ENCODE assay signal across 8 cellular contexts in genomic region chr1:8874230-8875201, GRCh38. TPM values are rescaled to one million over a fixed set of nuclear protein-coding genes. Genes with fewer than 3 reads are reported as not detected.
A peak's percentile ranks its signal among the peaks of the same experiment; 100 is the strongest.
DNase-seq lines count a peak whose midpoint lies in the region; ATAC-seq, FAIRE-seq and TF ChIP-seq lines count a peak whose summit lies in the region.

No MANE protein-coding gene starts in this region.

- no peak overlapping the region for H3K23ac ChIP-seq in mesenchymal stem cell (ENCODE audit: low read length in 2 of 2)

- CTCF ChIA-PET in GM12878 (lab: Yijun Ruan, JAX) = interaction anchor here (0.6 to 2.1 kb wide), 5 partner anchors 10 to 184 kb away, joined by 3 to 14 read pairs (median 3); no protein-coding TSS in a partner anchor

- intact Hi-C loops in GM12878 (cut with micrococcal nuclease; ENCODE audit: unreplicated experiment) = loop anchor here (5.0 kb wide), 1 partner anchor 203 kb away; no protein-coding TSS in a partner anchor

- H2BK15ac ChIP-seq in mesenchymal stem cell (ENCODE audit: low read depth, poor library complexity, severe bottlenecking) = no peak overlapping the region

- TF ChIP-seq POLR2A in GM12878 (IDR thresholded peaks at IDR 0.05; ENCODE audit: low read depth, low read length) = no peak; the same call in 1 of the 2 replicates

- ATAC-seq in GM12878 = no peak

- POLR2A ChIA-PET in GM12878 (lab: Charles Lee) = interaction anchor here (0.7 to 1.7 kb wide), 4 partner anchors 12 to 933 kb away, joined by 3 to 7 read pairs (median 4); no protein-coding TSS in a partner anchor

- H2BK5ac ChIP-seq in mesenchymal stem cell (ENCODE audit: low read depth, low read length, poor library complexity, severe bottlenecking) = no peak overlapping the region

- no peak for TF ChIP-seq EP300 in GM12878 (IDR thresholded peaks at IDR 0.05; ENCODE audit: borderline replicate concordance in 1 of 2, control insufficient read depth in 1 of 2, low read depth in 2 of 2, low read length in 2 of 2)

- RAD21 ChIA-PET in GM12878 (lab: Charles Lee; ENCODE audit: unreplicated experiment) = interaction anchor here (1.0 to 1.2 kb wide), 2 partner anchors 227 to 249 kb away, joined by 3 read pairs; no protein-coding TSS in a partner anchor

- 89% methylated on average over 15 of the region's 15 CpGs for WGBS in HUES64
- WGBS in GM12878 (ENCODE audit: insufficient coverage, insufficient replicate concordance, low lambda C conversion rate, missing lambda C conversion rate) = 80% methylated on average over 15 of the region's 15 CpGs
- 84% methylated on average over 13 of the region's 15 CpGs for WGBS in mesenchymal stem cell

- peaks cover 73% of the 10 kb centered on the region for H3K36me3 ChIP-seq in ACC112 (ENCODE audit: insufficient read depth, low read length)
- peaks cover 70% of the 10 kb centered on the region for H3K36me3 ChIP-seq in HUES64 (ENCODE audit: insufficient read depth, low read length)
- H3K36me3 ChIP-seq in GM12878 (ENCODE audit: control insufficient read depth in 2 of 2, insufficient read depth in 2 of 2, low read length in 1 of 2) = peaks cover 37 to 52% of the 10 kb centered on the region in 2 experiments
- peaks cover 42 to 66% of the 10 kb centered on the region in 2 experiments for H3K36me3 ChIP-seq in mesenchymal stem cell (ENCODE audit: control insufficient read depth in 1 of 2, insufficient read depth in 2 of 2, low read depth in 1 of 2, low read length in 2 of 2)

- peak overlapping the region; percentile 99 for H3K27ac ChIP-seq in ACC112 (ENCODE audit: low read depth, low read length)
- peak overlapping the region; percentile 77 for H3K27ac ChIP-seq in HUES64 (ENCODE audit: low read depth, low read length)
- H3K27ac ChIP-seq in GM12878 (ENCODE audit: control insufficient read depth, insufficient read depth) = peak overlapping the region; percentile 99
- H3K27ac ChIP-seq in mesenchymal stem cell (ENCODE audit: low read length, poor library complexity, severe bottlenecking) = peak overlapping the region; percentile 85

- no peak overlapping the region for H4K91ac ChIP-seq in mesenchymal stem cell (ENCODE audit: low read length)

- peaks cover 42% of the 10 kb centered on the region for H4K20me1 ChIP-seq in GM12878 (ENCODE audit: control insufficient read depth, insufficient read depth)

- peaks cover 48% of the 10 kb centered on the region for H3K4me1 ChIP-seq in ACC112 (ENCODE audit: control insufficient read depth, insufficient read depth, low read length, unreplicated experiment)
- H3K4me1 ChIP-seq in HUES64 (ENCODE audit: insufficient read depth, low read length) = peaks cover 51% of the 10 kb centered on the region
- H3K4me1 ChIP-seq in GM12878 (ENCODE audit: control insufficient read depth, insufficient read depth, low read length) = peaks cover 16% of the 10 kb centered on the region
- peaks cover 42% of the 10 kb centered on the region for H3K4me1 ChIP-seq in mesenchymal stem cell (ENCODE audit: control insufficient read depth, insufficient read depth, low read depth, low read length)

- no peak for FAIRE-seq in GM12878 (lab: Jason Lieb, UNC)

- H3K4me3 ChIP-seq in ACC112 (ENCODE audit: low read depth, low read length) (peak overlapping the region; percentile 83), HUES64 (ENCODE audit: low read length) (peak overlapping the region; percentile 96), GM12878 (peak overlapping the region; percentile 89), mesenchymal stem cell (ENCODE audit: insufficient read depth in 1 of 2, low read depth in 1 of 2, low read length in 2 of 2) (peak overlapping the region in 1 of 2 experiments; percentile 91)

- no peak overlapping the region for H2BK120ac ChIP-seq in mesenchymal stem cell (ENCODE audit: low read depth, low read length)

- H3K4me2 ChIP-seq in GM12878 (ENCODE audit: control insufficient read depth, insufficient read depth) = peak overlapping the region; percentile 76
- H3K4me2 ChIP-seq in mesenchymal stem cell (ENCODE audit: low read length, poor library complexity, severe bottlenecking) = peak overlapping the region; percentile 25

- no peak overlapping the region for H3K4ac ChIP-seq in mesenchymal stem cell (ENCODE audit: low read depth in 1 of 2, low read length in 2 of 2)

- no peak for DNase-seq in GM12878 (ENCODE audit: low read depth, low spot score)
- no peak for DNase-seq in mesenchymal stem cell
- DNase-seq in islet precursor cell = no peak
- no peak for DNase-seq in NCI-H1048 (lab: John Stamatoyannopoulos, UW)
- no peak for DNase-seq in NCI-H1105 (lab: John Stamatoyannopoulos, UW)
- DNase-seq in NCI-H69 (lab: John Stamatoyannopoulos, UW) = no peak

- H2AK5ac ChIP-seq in mesenchymal stem cell (ENCODE audit: low read length, severe bottlenecking) = no peak overlapping the region

- SMC1A ChIA-PET in GM12878 (lab: Charles Lee; ENCODE audit: uncharacterized antibody, unreplicated experiment) = interaction anchor here (1.1 to 1.5 kb wide), 5 partner anchors 10 to 58 kb away, joined by 3 to 5 read pairs (median 4); no protein-coding TSS in a partner anchor

- no peak for TF ChIP-seq CTCF in GM12878 (IDR thresholded peaks at IDR 0.05 in 2 of 3, conservative IDR thresholded peaks at IDR 0.05 in 1 of 3; ENCODE audit: control insufficient read depth in 2 of 3, extremely low read depth in 1 of 3, insufficient read depth in 1 of 3, low read depth in 3 of 3, low read length in 3 of 3)

- no peaks in the 10 kb centered on the region for H3K9me3 ChIP-seq in HUES64 (ENCODE audit: insufficient read depth, low read depth, low read length)
- H3K9me3 ChIP-seq in GM12878 (replicated peaks; ENCODE audit: control insufficient read depth, insufficient read depth, low read length) = no peaks in the 10 kb centered on the region; the same call in 2 of the 3 replicates
- H3K9me3 ChIP-seq in mesenchymal stem cell (ENCODE audit: control insufficient read depth, low read length) = no peaks in the 10 kb centered on the region

- no peak overlapping the region for H3K14ac ChIP-seq in mesenchymal stem cell (ENCODE audit: low read length in 2 of 2)

- H4K8ac ChIP-seq in mesenchymal stem cell (ENCODE audit: low read length) = peak overlapping the region; percentile 48

- no peak overlapping the region for H2BK12ac ChIP-seq in mesenchymal stem cell (ENCODE audit: low read length in 2 of 2)

- H3K9ac ChIP-seq in HUES64 (ENCODE audit: low read depth, low read length) (peak overlapping the region; percentile 58; the same call in 1 of the 2 replicates), GM12878 (ENCODE audit: control insufficient read depth, insufficient read depth, low read length) (peak overlapping the region; percentile 100), mesenchymal stem cell (ENCODE audit: low read length) (peak overlapping the region; percentile 97)

- H3K18ac ChIP-seq in mesenchymal stem cell (ENCODE audit: low read depth in 1 of 2, low read length in 2 of 2) = peak overlapping the region; percentile 11 to 37

- BruUV-seq in GM12878 (replicated peaks; lab: Mats Ljungman, UMichigan) = no TSS peak

- no peak for TF ChIP-seq RAD21 in GM12878 (IDR thresholded peaks at IDR 0.05; ENCODE audit: insufficient read depth, low read depth, low read length)

- in situ Hi-C loops in GM12878 (cut with MboI) = no loop called here

- H3K79me1 ChIP-seq in mesenchymal stem cell (replicated peaks; ENCODE audit: low read length, poor library complexity, severe bottlenecking) = no peaks in the 10 kb centered on the region

- H3K27me3 ChIP-seq in ACC112 (ENCODE audit: insufficient read depth, low read length) (no peaks in the 10 kb centered on the region), HUES64 (ENCODE audit: insufficient read depth, low read length) (no peaks in the 10 kb centered on the region), GM12878 (replicated peaks in 1 of 2; ENCODE audit: control insufficient read depth in 2 of 2, insufficient read depth in 2 of 2, low read length in 1 of 2) (no peaks in the 10 kb centered on the region), mesenchymal stem cell (ENCODE audit: control insufficient read depth in 1 of 2, insufficient read depth in 1 of 2, low read length in 2 of 2) (no peaks in the 10 kb centered on the region)

- no peak overlapping the region for H2AFZ ChIP-seq in ACC112 (ENCODE audit: low read length, unreplicated experiment)
- H2AFZ ChIP-seq in GM12878 (ENCODE audit: control insufficient read depth, low read depth, low read length) = no peak overlapping the region
- no peak overlapping the region for H2AFZ ChIP-seq in mesenchymal stem cell (ENCODE audit: low read depth, low read length)

- H3K79me2 ChIP-seq in ACC112 (ENCODE audit: control insufficient read depth, insufficient read depth, low read length, unreplicated experiment) = peaks cover 90% of the 10 kb centered on the region
- peaks cover 92% of the 10 kb centered on the region for H3K79me2 ChIP-seq in GM12878 (ENCODE audit: control insufficient read depth, insufficient read depth, low read length)

RNA-seq across cellular contexts. Expression of gene ENO1, which starts 4.0 kb away (rescaled TPM):
- 1,715 TPM for polyA plus RNA-seq in HUES64 (2013, experiment 1 of 2)
- polyA plus RNA-seq in HUES64 (2013, experiment 2 of 2) = 1,820 TPM
- 1,080 and 1,100 TPM in 2 replicates for total RNA-seq in GM12878 (2013; cell fraction: nucleolus; rRNA removed)
- 2,091 and 2,104 TPM in 2 replicates for total RNA-seq in GM12878 (2014; rRNA removed)
- total RNA-seq in GM12878 (2014; rRNA removed; fragmentation: Illumina TruSeq; extraction: Trizol) = 1,863 and 1,937 TPM in 2 replicates
- total RNA-seq in GM12878 (2021) = 1,850 and 1,883 TPM in 2 replicates
- polyA plus RNA-seq in GM12878 (2011; ENCODE audit: low read depth) = 1,510 TPM
- polyA plus RNA-seq in GM12878 (2011; rRNA removed) = 3,232 and 3,745 TPM in 2 replicates
- polyA plus RNA-seq in GM12878 (2011; cell fraction: cytosol; rRNA removed) = 3,954 and 4,686 TPM in 2 replicates
- 2,823 and 3,284 TPM in 2 replicates for polyA plus RNA-seq in GM12878 (2011; cell fraction: nucleus; rRNA removed)
- polyA plus RNA-seq in GM12878 (2012) = 2,617 and 3,014 TPM in 2 replicates
- 1,358 and 1,983 TPM in 2 replicates for polyA plus RNA-seq in GM12878 (2014; fragmentation: Illumina TruSeq; extraction: Trizol)
- polyA plus RNA-seq in GM12878 (2014; fragmentation: Nextera tagmentation; extraction: Ambion mirVana) = 1,000 to 10,000 TPM; 3,300 to 4,219 TPM
- 1,935 and 1,951 TPM in 2 replicates for polyA plus RNA-seq in GM12878 (2014; rRNA removed)
- polyA plus RNA-seq in GM12878 (2016; fragmentation: Nextera tagmentation; extraction: Ambion mirVana) = 1,000 to 10,000 TPM; 2,558 to 2,669 TPM
- polyA minus RNA-seq in GM12878 (2011; rRNA and poly(A)+ RNA removed) = 3,220 and 5,413 TPM in 2 replicates
- 1,559 and 1,564 TPM in 2 replicates for polyA minus RNA-seq in GM12878 (2011; cell fraction: cytosol; rRNA and poly(A)+ RNA removed)
- polyA minus RNA-seq in GM12878 (2011; cell fraction: nucleus; rRNA and poly(A)+ RNA removed) = 601 and 693 TPM in 2 replicates
- 762 TPM for polyA plus RNA-seq in mesenchymal stem cell (2013, experiment 1 of 2)
- 753 TPM for polyA plus RNA-seq in mesenchymal stem cell (2013, experiment 2 of 2)

RNA-seq across cellular contexts. Expression of gene RERE, which starts 57.1 kb away (rescaled TPM):
- 61.9 TPM for polyA plus RNA-seq in HUES64 (2013, experiment 1 of 2)
- 62.1 TPM for polyA plus RNA-seq in HUES64 (2013, experiment 2 of 2)
- 221 and 235 TPM in 2 replicates for total RNA-seq in GM12878 (2013; cell fraction: nucleolus; rRNA removed)
- 27.6 and 41.7 TPM in 2 replicates for total RNA-seq in GM12878 (2014; rRNA removed)
- total RNA-seq in GM12878 (2014; rRNA removed; fragmentation: Illumina TruSeq; extraction: Trizol) = 14.6 and 20.3 TPM in 2 replicates
- 58.9 and 60.5 TPM in 2 replicates for total RNA-seq in GM12878 (2021)
- polyA plus RNA-seq in GM12878 (2011; ENCODE audit: low read depth) = 14.5 TPM
- 7.0 and 8.9 TPM in 2 replicates for polyA plus RNA-seq in GM12878 (2011; rRNA removed)
- polyA plus RNA-seq in GM12878 (2011; cell fraction: cytosol; rRNA removed) = 6.9 and 8.9 TPM in 2 replicates
- 35.2 and 62.7 TPM in 2 replicates for polyA plus RNA-seq in GM12878 (2011; cell fraction: nucleus; rRNA removed)
- polyA plus RNA-seq in GM12878 (2012) = 21.5 and 24.0 TPM in 2 replicates
- 21.2 and 25.3 TPM in 2 replicates for polyA plus RNA-seq in GM12878 (2014; fragmentation: Illumina TruSeq; extraction: Trizol)
- 1 to 10 TPM; 5.2 to 5.9 TPM for polyA plus RNA-seq in GM12878 (2014; fragmentation: Nextera tagmentation; extraction: Ambion mirVana)
- 20.9 and 23.0 TPM in 2 replicates for polyA plus RNA-seq in GM12878 (2014; rRNA removed)
- polyA plus RNA-seq in GM12878 (2016; fragmentation: Nextera tagmentation; extraction: Ambion mirVana) = 10 to 100 TPM; 15.8 to 20.2 TPM
- 76.2 and 90.7 TPM in 2 replicates for polyA minus RNA-seq in GM12878 (2011; rRNA and poly(A)+ RNA removed)
- polyA minus RNA-seq in GM12878 (2011; cell fraction: cytosol; rRNA and poly(A)+ RNA removed) = 35.8 and 43.2 TPM in 2 replicates
- 57.2 and 65.5 TPM in 2 replicates for polyA minus RNA-seq in GM12878 (2011; cell fraction: nucleus; rRNA and poly(A)+ RNA removed)
- 59.5 TPM for polyA plus RNA-seq in mesenchymal stem cell (2013, experiment 1 of 2)
- 53.5 TPM for polyA plus RNA-seq in mesenchymal stem cell (2013, experiment 2 of 2)
